In genomic region chr1:65773391-65773790, GRCh38 we compare ENCODE assay signal across 23 cellular contexts. TPM values are rescaled to one million over a fixed set of nuclear protein-coding genes. Genes with fewer than 3 reads are reported as not detected.
DNase-seq lines count a peak whose midpoint lies in the region; ATAC-seq lines count a peak whose summit lies in the region.
"Had no signal": no experiment of that assay in that cellular context is flagged by ENCODE, and none has a peak within 500 bp of the region (broad histone marks: within the 10 kb centered on the region; RNA-seq: fewer than 3 reads in every experiment).

No MANE protein-coding gene starts in this region.

- H3K4me1 ChIP-seq in naive thymus-derived CD4-positive, alpha-beta T cell (ENCODE audit: control insufficient read depth in 2 of 2, insufficient read depth in 2 of 2, low read length in 2 of 2) = no peaks in the 10 kb centered on the region
- H3K4me1 ChIP-seq: BE2C had no signal

- ATAC-seq in stimulated activated naive CD8-positive, alpha-beta T cell treated with anti-CD3 and anti-CD28 coated beads, Interleukin-15, Interleukin-2, amounts not matched to agents 100 U/mL and 50 U/mL, for 24 hours = no peak
- no peak for ATAC-seq in naive thymus-derived CD4-positive, alpha-beta T cell

- POLR2A ChIA-PET in naive thymus-derived CD4-positive, alpha-beta T cell (lab: Charles Lee) = no interaction called here

- peak overlapping the region; percentile 10 for H3K27ac Mint-ChIP-seq in stimulated activated naive CD8-positive, alpha-beta T cell treated with anti-CD3 and anti-CD28 coated beads, Interleukin-15, Interleukin-2, amounts not matched to agents 100 ng/mL and 50 ng/mL, for 24 hours
- no peak overlapping the region for H3K27ac Mint-ChIP-seq in naive thymus-derived CD4-positive, alpha-beta T cell
- H3K27ac Mint-ChIP-seq in activated naive CD8-positive, alpha-beta T cell treated with anti-CD3 and anti-CD28 coated beads for 36 hours = no peak overlapping the region
- H3K27ac Mint-ChIP-seq: CD4-positive, alpha-beta T cell had no signal

- no peaks in the 10 kb centered on the region for H3K9me3 ChIP-seq in naive thymus-derived CD4-positive, alpha-beta T cell (ENCODE audit: control insufficient read depth in 2 of 3, low read length in 3 of 3)
- H3K9me3 ChIP-seq: BE2C, SK-N-SH had no signal

- CTCF ChIA-PET in naive thymus-derived CD4-positive, alpha-beta T cell (lab: Charles Lee) = interaction anchor here (0.7 kb wide), 1 partner anchor 98 kb away, joined by 4 read pairs; no protein-coding TSS in a partner anchor

- H3K36me3 ChIP-seq in naive thymus-derived CD4-positive, alpha-beta T cell (ENCODE audit: control insufficient read depth in 2 of 3, insufficient read depth in 3 of 3, low read length in 3 of 3) = no peaks in the 10 kb centered on the region
- H3K36me3 ChIP-seq: BE2C had no signal

- no peaks in the 10 kb centered on the region for H3K36me3 Mint-ChIP-seq in stimulated activated naive CD8-positive, alpha-beta T cell treated with anti-CD3 and anti-CD28 coated beads, Interleukin-15, Interleukin-2, amounts not matched to agents 100 ng/mL and 50 ng/mL, for 24 hours (ENCODE audit: low read depth)
- peaks cover 0 to 2% (median 0%) of the 10 kb centered on the region in 5 donors for H3K36me3 Mint-ChIP-seq in naive thymus-derived CD4-positive, alpha-beta T cell
- H3K36me3 Mint-ChIP-seq in activated naive CD8-positive, alpha-beta T cell treated with anti-CD3 and anti-CD28 coated beads for 36 hours = no peaks in the 10 kb centered on the region

- no peaks in the 10 kb centered on the region for H3K4me1 Mint-ChIP-seq in stimulated activated naive CD8-positive, alpha-beta T cell treated with anti-CD3 and anti-CD28 coated beads, Interleukin-15, Interleukin-2, amounts not matched to agents 100 ng/mL and 50 ng/mL, for 24 hours (ENCODE audit: low read depth)
- H3K4me1 Mint-ChIP-seq in naive thymus-derived CD4-positive, alpha-beta T cell = peaks cover 0 to 2% (median 0%) of the 10 kb centered on the region in 7 donors
- no peaks in the 10 kb centered on the region for H3K4me1 Mint-ChIP-seq in activated naive CD8-positive, alpha-beta T cell treated with anti-CD3 and anti-CD28 coated beads for 36 hours

- no peak for DNase-seq in stimulated activated naive CD8-positive, alpha-beta T cell treated with anti-CD3 and anti-CD28 coated beads, Interleukin-15, Interleukin-2, amounts not matched to agents 100 U/mL and 50 U/mL, for 24 hours
- DNase-seq in HS-27A (ENCODE audit: low read depth) = peak; percentile 17
- DNase-seq in astrocyte of the hippocampus (ENCODE audit: low read depth, low spot score) = peak; percentile 11
- DNase-seq in naive thymus-derived CD4-positive, alpha-beta T cell = no peak
- DNase-seq in GM03348 (ENCODE audit: low spot score) = no peak
- DNase-seq in activated naive CD8-positive, alpha-beta T cell treated with anti-CD3 and anti-CD28 coated beads for 36 hours = no peak
- no peak for DNase-seq in NCI-H2196 (lab: John Stamatoyannopoulos, UW; ENCODE audit: unreplicated experiment)
- DNase-seq: BE2C; CD4-positive, alpha-beta T cell; DMS153; H7; Kasumi-1; MM.1S; NCI-H1092; NCI-H2081; NCI-H510A; NCI-H748 treated with DMSO at 0.1 percent for 48 hours; OCI-M1; RPMI8226; SHP77 treated with DMSO at 0.1 percent for 48 hours; SK-N-SH had no signal

- H3K27ac ChIP-seq in naive thymus-derived CD4-positive, alpha-beta T cell (ENCODE audit: low read depth, low read length) = no peak overlapping the region
- H3K27ac ChIP-seq: 22Rv1 had no signal

- H3K4me3 Mint-ChIP-seq in stimulated activated naive CD8-positive, alpha-beta T cell treated with anti-CD3 and anti-CD28 coated beads, Interleukin-15, Interleukin-2, amounts not matched to agents 100 ng/mL and 50 ng/mL, for 24 hours = no peak overlapping the region
- H3K4me3 Mint-ChIP-seq in naive thymus-derived CD4-positive, alpha-beta T cell = no peak overlapping the region
- H3K4me3 Mint-ChIP-seq in activated naive CD8-positive, alpha-beta T cell treated with anti-CD3 and anti-CD28 coated beads for 36 hours = no peak overlapping the region
- H3K4me3 Mint-ChIP-seq: CD4-positive, alpha-beta T cell had no signal

- no peak overlapping the region for H3K4me3 ChIP-seq in naive thymus-derived CD4-positive, alpha-beta T cell (ENCODE audit: low read length)

- intact Hi-C loops in naive thymus-derived CD4-positive, alpha-beta T cell (cut with micrococcal nuclease) = no loop called here

- no peaks in the 10 kb centered on the region for H3K27me3 ChIP-seq in naive thymus-derived CD4-positive, alpha-beta T cell (ENCODE audit: control insufficient read depth in 2 of 2, insufficient read depth in 2 of 2, low read length in 2 of 2)
- H3K27me3 ChIP-seq: BE2C had no signal

- peaks cover 4% of the 10 kb centered on the region for H3K9me3 Mint-ChIP-seq in stimulated activated naive CD8-positive, alpha-beta T cell treated with anti-CD3 and anti-CD28 coated beads, Interleukin-15, Interleukin-2, amounts not matched to agents 100 ng/mL and 50 ng/mL, for 24 hours
- peaks cover 0 to 14% (median 3%) of the 10 kb centered on the region in 11 donors for H3K9me3 Mint-ChIP-seq in naive thymus-derived CD4-positive, alpha-beta T cell
- no peaks in the 10 kb centered on the region for H3K9me3 Mint-ChIP-seq in activated naive CD8-positive, alpha-beta T cell treated with anti-CD3 and anti-CD28 coated beads for 36 hours

- H3K27me3 Mint-ChIP-seq in stimulated activated naive CD8-positive, alpha-beta T cell treated with anti-CD3 and anti-CD28 coated beads, Interleukin-15, Interleukin-2, amounts not matched to agents 100 ng/mL and 50 ng/mL, for 24 hours = peaks cover 18% of the 10 kb centered on the region
- peaks cover 6 to 23% (median 11%) of the 10 kb centered on the region in 5 donors for H3K27me3 Mint-ChIP-seq in naive thymus-derived CD4-positive, alpha-beta T cell
- peaks cover 15% of the 10 kb centered on the region for H3K27me3 Mint-ChIP-seq in activated naive CD8-positive, alpha-beta T cell treated with anti-CD3 and anti-CD28 coated beads for 36 hours

RNA-seq across cellular contexts. Expression of gene PDE4B, which starts 19.3 kb away (rescaled TPM):
- total RNA-seq in naive thymus-derived CD4-positive, alpha-beta T cell = 10 to 100 TPM; 43.5 to 99.2 (median 46.7) TPM
- 10 to 100 TPM; 46.4 to 48.1 TPM for polyA plus RNA-seq in naive thymus-derived CD4-positive, alpha-beta T cell
- 10 to 100 TPM; 22.3 to 24.6 TPM for total RNA-seq in activated naive CD8-positive, alpha-beta T cell treated with anti-CD3 and anti-CD28 coated beads for 36 hours

Comparison
In these comparisons a context has a peak if more than half of its experiments do, and no peak if none do; other contexts are left out.
1. DNase-seq: peak in HS-27A (single experiment) and astrocyte of the hippocampus (single experiment); none in stimulated activated naive CD8-positive, alpha-beta T cell treated with anti-CD3 and anti-CD28 coated beads, Interleukin-15, Interleukin-2, amounts not matched to agents 100 U/mL and 50 U/mL, for 24 hours (single experiment), naive thymus-derived CD4-positive, alpha-beta T cell (0 of 9), GM03348 (single experiment), activated naive CD8-positive, alpha-beta T cell treated with anti-CD3 and anti-CD28 coated beads for 36 hours (single experiment) and NCI-H2196 (single experiment).